In the genomic region with DNA sequence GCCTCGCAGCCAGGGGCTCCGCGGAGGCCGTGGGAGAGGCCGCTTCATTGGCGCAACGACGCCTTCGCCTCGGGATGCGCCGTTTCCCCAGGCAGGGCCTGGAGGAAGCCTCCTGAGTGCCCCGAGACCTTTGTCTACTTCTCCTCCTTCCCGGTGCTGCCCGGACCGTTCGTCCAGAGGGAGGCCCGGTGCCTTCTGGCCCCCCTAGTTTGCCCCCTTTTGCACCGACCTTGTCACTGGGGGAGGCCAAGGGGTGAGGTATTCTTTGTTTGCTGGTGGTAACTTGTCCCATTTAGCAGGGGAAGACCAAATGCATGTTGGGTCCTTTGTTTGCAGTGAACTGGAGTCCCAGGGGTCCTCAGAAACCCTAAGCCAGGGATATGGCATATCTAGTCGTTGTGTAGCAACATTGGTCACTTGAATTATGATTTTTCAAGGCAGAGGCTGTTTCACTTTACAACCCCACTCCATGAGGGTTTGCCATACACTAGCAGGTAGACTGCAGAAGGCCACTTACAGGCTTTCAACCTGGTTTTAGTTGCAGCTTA, we compare ENCODE assay signal across 1 cellular context.
TF ChIP-seq lines count a peak whose summit lies in the region.

No MANE protein-coding gene starts in this region.

TF ChIP-seq in GM23338, 12 proteins besides CTCF, POLR2A, EP300 and RAD21 (continued from another document):
- TF ChIP-seq, protein P1, sequence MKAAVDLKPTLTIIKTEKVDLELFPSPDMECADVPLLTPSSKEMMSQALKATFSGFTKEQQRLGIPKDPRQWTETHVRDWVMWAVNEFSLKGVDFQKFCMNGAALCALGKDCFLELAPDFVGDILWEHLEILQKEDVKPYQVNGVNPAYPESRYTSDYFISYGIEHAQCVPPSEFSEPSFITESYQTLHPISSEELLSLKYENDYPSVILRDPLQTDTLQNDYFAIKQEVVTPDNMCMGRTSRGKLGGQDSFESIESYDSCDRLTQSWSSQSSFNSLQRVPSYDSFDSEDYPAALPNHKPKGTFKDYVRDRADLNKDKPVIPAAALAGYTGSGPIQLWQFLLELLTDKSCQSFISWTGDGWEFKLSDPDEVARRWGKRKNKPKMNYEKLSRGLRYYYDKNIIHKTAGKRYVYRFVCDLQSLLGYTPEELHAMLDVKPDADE (IDR thresholded peaks at IDR 0.05), result no peak
- TF ChIP-seq POLR2AphosphoS5 (IDR thresholded peaks at IDR 0.05; ENCODE audit: low read depth), result no peak
- no peak for TF ChIP-seq JUNB (IDR thresholded peaks at IDR 0.05; ENCODE audit: unreplicated experiment)
- TF ChIP-seq, protein P2, sequence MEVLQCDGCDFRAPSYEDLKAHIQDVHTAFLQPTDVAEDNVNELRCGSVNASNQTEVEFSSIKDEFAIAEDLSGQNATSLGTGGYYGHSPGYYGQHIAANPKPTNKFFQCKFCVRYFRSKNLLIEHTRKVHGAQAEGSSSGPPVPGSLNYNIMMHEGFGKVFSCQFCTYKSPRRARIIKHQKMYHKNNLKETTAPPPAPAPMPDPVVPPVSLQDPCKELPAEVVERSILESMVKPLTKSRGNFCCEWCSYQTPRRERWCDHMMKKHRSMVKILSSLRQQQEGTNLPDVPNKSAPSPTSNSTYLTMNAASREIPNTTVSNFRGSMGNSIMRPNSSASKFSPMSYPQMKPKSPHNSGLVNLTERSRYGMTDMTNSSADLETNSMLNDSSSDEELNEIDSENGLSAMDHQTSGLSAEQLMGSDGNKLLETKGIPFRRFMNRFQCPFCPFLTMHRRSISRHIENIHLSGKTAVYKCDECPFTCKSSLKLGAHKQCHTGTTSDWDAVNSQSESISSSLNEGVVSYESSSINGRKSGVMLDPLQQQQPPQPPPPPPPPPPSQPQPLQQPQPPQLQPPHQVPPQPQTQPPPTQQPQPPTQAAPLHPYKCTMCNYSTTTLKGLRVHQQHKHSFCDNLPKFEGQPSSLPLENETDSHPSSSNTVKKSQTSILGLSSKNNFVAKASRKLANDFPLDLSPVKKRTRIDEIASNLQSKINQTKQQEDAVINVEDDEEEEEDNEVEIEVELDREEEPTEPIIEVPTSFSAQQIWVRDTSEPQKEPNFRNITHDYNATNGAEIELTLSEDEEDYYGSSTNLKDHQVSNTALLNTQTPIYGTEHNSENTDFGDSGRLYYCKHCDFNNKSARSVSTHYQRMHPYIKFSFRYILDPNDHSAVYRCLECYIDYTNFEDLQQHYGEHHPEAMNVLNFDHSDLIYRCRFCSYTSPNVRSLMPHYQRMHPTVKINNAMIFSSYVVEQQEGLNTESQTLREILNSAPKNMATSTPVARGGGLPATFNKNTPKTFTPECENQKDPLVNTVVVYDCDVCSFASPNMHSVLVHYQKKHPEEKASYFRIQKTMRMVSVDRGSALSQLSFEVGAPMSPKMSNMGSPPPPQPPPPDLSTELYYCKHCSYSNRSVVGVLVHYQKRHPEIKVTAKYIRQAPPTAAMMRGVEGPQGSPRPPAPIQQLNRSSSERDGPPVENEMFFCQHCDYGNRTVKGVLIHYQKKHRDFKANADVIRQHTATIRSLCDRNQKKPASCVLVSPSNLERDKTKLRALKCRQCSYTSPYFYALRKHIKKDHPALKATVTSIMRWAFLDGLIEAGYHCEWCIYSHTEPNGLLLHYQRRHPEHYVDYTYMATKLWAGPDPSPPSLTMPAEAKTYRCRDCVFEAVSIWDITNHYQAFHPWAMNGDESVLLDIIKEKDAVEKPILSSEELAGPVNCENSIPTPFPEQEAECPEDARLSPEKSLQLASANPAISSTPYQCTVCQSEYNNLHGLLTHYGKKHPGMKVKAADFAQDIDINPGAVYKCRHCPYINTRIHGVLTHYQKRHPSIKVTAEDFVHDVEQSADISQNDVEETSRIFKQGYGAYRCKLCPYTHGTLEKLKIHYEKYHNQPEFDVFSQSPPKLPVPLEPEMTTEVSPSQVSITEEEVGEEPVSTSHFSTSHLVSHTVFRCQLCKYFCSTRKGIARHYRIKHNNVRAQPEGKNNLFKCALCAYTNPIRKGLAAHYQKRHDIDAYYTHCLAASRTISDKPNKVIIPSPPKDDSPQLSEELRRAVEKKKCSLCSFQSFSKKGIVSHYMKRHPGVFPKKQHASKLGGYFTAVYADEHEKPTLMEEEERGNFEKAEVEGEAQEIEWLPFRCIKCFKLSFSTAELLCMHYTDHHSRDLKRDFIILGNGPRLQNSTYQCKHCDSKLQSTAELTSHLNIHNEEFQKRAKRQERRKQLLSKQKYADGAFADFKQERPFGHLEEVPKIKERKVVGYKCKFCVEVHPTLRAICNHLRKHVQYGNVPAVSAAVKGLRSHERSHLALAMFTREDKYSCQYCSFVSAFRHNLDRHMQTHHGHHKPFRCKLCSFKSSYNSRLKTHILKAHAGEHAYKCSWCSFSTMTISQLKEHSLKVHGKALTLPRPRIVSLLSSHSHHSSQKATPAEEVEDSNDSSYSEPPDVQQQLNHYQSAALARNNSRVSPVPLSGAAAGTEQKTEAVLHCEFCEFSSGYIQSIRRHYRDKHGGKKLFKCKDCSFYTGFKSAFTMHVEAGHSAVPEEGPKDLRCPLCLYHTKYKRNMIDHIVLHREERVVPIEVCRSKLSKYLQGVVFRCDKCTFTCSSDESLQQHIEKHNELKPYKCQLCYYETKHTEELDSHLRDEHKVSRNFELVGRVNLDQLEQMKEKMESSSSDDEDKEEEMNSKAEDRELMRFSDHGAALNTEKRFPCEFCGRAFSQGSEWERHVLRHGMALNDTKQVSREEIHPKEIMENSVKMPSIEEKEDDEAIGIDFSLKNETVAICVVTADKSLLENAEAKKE (CRISPR knock-in tag; IDR thresholded peaks at IDR 0.05), result no peak
- no peak for TF ChIP-seq CREB1 (CRISPR knock-in tag; IDR thresholded peaks at IDR 0.05; ENCODE audit: low read depth)
- no peak for TF ChIP-seq STAT1 (IDR thresholded peaks at IDR 0.05; ENCODE audit: unreplicated experiment)
- TF ChIP-seq EZH2 (IDR thresholded peaks at IDR 0.05; ENCODE audit: low read depth, unreplicated experiment), result no peak
- TF ChIP-seq EZH2phosphoT487 (IDR thresholded peaks at IDR 0.05; ENCODE audit: unreplicated experiment), result no peak
TF ChIP-seq in GM23338: peak in this region for 0.
